Comparison of ENCODE assay signal across 10 cellular contexts in the genomic region with DNA sequence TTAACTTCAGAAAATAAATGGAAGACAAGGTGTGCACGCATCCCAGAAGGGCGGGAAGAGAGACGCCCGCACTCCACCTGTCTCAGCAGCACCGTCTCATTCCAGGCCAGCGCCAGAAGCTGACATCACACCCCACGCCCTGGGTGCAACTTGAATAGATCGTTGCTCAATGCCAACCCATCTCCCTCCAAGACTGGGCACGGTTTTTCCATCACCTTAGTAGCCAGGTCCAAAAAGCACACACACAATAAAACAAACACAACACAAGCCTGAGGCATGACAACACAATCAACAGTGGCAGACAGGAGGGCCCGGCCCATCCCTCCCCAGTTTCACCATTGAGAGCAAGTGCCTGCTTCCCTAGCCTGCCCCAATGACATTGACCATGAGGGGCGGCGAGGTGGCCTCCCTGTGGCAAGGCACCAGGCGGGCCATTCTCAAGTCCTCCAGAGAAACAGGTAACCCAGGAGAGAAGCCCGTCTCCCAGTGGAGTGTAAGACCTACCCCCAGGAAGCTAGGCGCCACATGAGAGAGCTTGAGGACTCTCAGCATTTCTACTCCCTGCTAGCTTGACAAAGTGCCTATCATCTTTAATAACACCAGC. TPM values are rescaled to one million over a fixed set of nuclear protein-coding genes. Genes with fewer than 3 reads are reported as not detected.
DNase-seq lines count a peak whose midpoint lies in the region; ATAC-seq, FAIRE-seq and TF ChIP-seq lines count a peak whose summit lies in the region.
"Had no signal": no experiment of that assay in that cellular context is flagged by ENCODE, and none has a peak within 500 bp of the region (broad histone marks: within the 10 kb centered on the region; RNA-seq: fewer than 3 reads in every experiment).

No MANE protein-coding gene starts in this region.

- in situ Hi-C loops in astrocyte of the spinal cord (cut with HindIII; ENCODE audit: low sequenced_read_pairs) = no loop called here

- no peaks in the 10 kb centered on the region for H3K9me3 Mint-ChIP-seq in activated T-cell treated with anti-CD3 and anti-CD28 coated beads, Interleukin-2, amount 50 U/mL, for 4 hours

- H3K4me3 Mint-ChIP-seq in activated T-cell treated with anti-CD3 and anti-CD28 coated beads, Interleukin-2, amount 50 U/mL, for 4 hours = peak overlapping the region; percentile 89

- H3K9me3 ChIP-seq in lower lobe of right lung (no peaks in the 10 kb centered on the region), thoracic aorta (no peaks in the 10 kb centered on the region)

- H3K27ac ChIP-seq in lower lobe of right lung = peak overlapping the region; percentile 83
- H3K27ac ChIP-seq in thoracic aorta = peak overlapping the region; percentile 69 to 97
- H3K27ac ChIP-seq: VCaP had no signal

- peak overlapping the region; percentile 61 for H3K4me3 ChIP-seq in astrocyte of the spinal cord (ENCODE audit: low read depth, low read length)
- H3K4me3 ChIP-seq in lower lobe of right lung = peak overlapping the region; percentile 75
- H3K4me3 ChIP-seq in thoracic aorta = peak overlapping the region; percentile 91

- H3K4me1 ChIP-seq in lower lobe of right lung (peaks cover 74% of the 10 kb centered on the region), thoracic aorta (ENCODE audit: control insufficient read depth in 1 of 2, low read depth in 2 of 2) (peaks cover 36 to 70% of the 10 kb centered on the region in 2 donors)

- no peak for DNase-seq in activated T-cell treated with anti-CD3 and anti-CD28 coated beads, Interleukin-2, amount 50 U/mL, for 4 hours
- DNase-seq in activated T-cell treated with anti-CD3 and anti-CD28 coated beads, Interleukin-2, amount 50 U/mL, for 1 hour = no peak
- DNase-seq in astrocyte of the spinal cord (ENCODE audit: low read depth, low spot score) = no peak
- no peak for DNase-seq in lower lobe of right lung
- DNase-seq in thoracic aorta (ENCODE audit: low spot score) = no peak
- no peak for DNase-seq in H54 (ENCODE audit: insufficient read length, low spot score)
- DNase-seq: stimulated activated naive CD4-positive, alpha-beta T cell treated with Interleukin-2 at 50 U/mL for 16 hours had no signal

- no peak for ATAC-seq in activated T-cell treated with anti-CD3 and anti-CD28 coated beads, Interleukin-2, amount 50 U/mL, for 4 hours
- peak in 1 of 2 donors; percentile 1 for ATAC-seq in lower lobe of right lung
- no peak for ATAC-seq in thoracic aorta (ENCODE audit: insufficient number of reproducible peaks, low FRiP score, low read depth)
- ATAC-seq in GM18498 (IDR thresholded peaks at IDR 0.05; ENCODE audit: unreplicated experiment) = no peak
- ATAC-seq in HG03378 (IDR thresholded peaks at IDR 0.05; ENCODE audit: unreplicated experiment) = no peak

- intact Hi-C loops in lower lobe of right lung (cut with DNase I) = no loop called here

- FAIRE-seq in H54 (lab: Jason Lieb, UNC) = no peak

- peaks cover 79% of the 10 kb centered on the region for H3K4me1 Mint-ChIP-seq in activated T-cell treated with anti-CD3 and anti-CD28 coated beads, Interleukin-2, amount 50 U/mL, for 4 hours (ENCODE audit: low read depth)

- TF ChIP-seq CTCF in astrocyte of the spinal cord (IDR thresholded peaks at IDR 0.05; ENCODE audit: low read depth, low read length) (no peak), lower lobe of right lung (IDR thresholded peaks at IDR 0.05) (no peak), thoracic aorta (IDR thresholded peaks at IDR 0.05) (no peak)

- no peaks in the 10 kb centered on the region for H3K36me3 ChIP-seq in lower lobe of right lung
- H3K36me3 ChIP-seq in thoracic aorta = no peaks in the 10 kb centered on the region

- H3K27me3 Mint-ChIP-seq in activated T-cell treated with anti-CD3 and anti-CD28 coated beads, Interleukin-2, amount 50 U/mL, for 4 hours (ENCODE audit: low read depth) = no peaks in the 10 kb centered on the region

- peaks cover 2% of the 10 kb centered on the region for H3K36me3 Mint-ChIP-seq in activated T-cell treated with anti-CD3 and anti-CD28 coated beads, Interleukin-2, amount 50 U/mL, for 4 hours (ENCODE audit: insufficient read depth)

- H3K27me3 ChIP-seq in lower lobe of right lung (ENCODE audit: low read depth) = no peaks in the 10 kb centered on the region
- no peaks in the 10 kb centered on the region for H3K27me3 ChIP-seq in thoracic aorta (replicated peaks; ENCODE audit: insufficient read depth)

- no peak for TF ChIP-seq POLR2A in H54 (IDR thresholded peaks at IDR 0.05; ENCODE audit: low read depth, low read length)

RNA-seq across cellular contexts. Expression of gene IFFO2, which starts 2.7 kb away (rescaled TPM):
- total RNA-seq in activated T-cell treated with anti-CD3 and anti-CD28 coated beads, Interleukin-2, amount 50 U/mL, for 4 hours = 10 to 100 TPM; 36.0 to 47.6 (median 36.1) TPM
- total RNA-seq in lower lobe of right lung = 9.8 TPM
- total RNA-seq in thoracic aorta = 10 to 100 TPM; 24.8 to 27.7 TPM

RNA-seq across cellular contexts. Expression of gene ALDH4A1, which starts 51.4 kb away (rescaled TPM):
- 1 to 10 TPM; 4.2 to 4.6 (median 4.4) TPM for total RNA-seq in activated T-cell treated with anti-CD3 and anti-CD28 coated beads, Interleukin-2, amount 50 U/mL, for 4 hours
- total RNA-seq in lower lobe of right lung = 11.7 TPM
- total RNA-seq in thoracic aorta = 10 to 100 TPM in 1 of 2 donors, 1 to 10 TPM in 1; 9.6 to 24.2 TPM
